Comparison of ENCODE assay signal across 8 cellular contexts in genomic region chr3:49903451-49904424, GRCh38. TPM values are rescaled to one million over a fixed set of nuclear protein-coding genes. Genes with fewer than 3 reads are reported as not detected.
A peak's percentile ranks its signal among the peaks of the same experiment; 100 is the strongest.
DNase-seq lines count a peak whose midpoint lies in the region; ATAC-seq and TF ChIP-seq lines count a peak whose summit lies in the region.

TSS of gene MST1R (minus strand) at chr3:49903873. CDS start at chr3:49903609, 264 bp downstream.

- H3K36me3 ChIP-seq in OCI-LY1 (ENCODE audit: insufficient read depth, low read length): no peaks in the 10 kb centered on the region
- peaks cover 0 to under 1% (median 0%) of the 10 kb centered on the region in 4 donors for H3K36me3 ChIP-seq in sigmoid colon

- in situ Hi-C loops in KBM-7 (cut with MboI; ENCODE audit: low pct_unique_long_range_greater_than_20kb, low sequenced_read_pairs): no loop called here

- no peaks in the 10 kb centered on the region for H3K9me2 ChIP-seq in OCI-LY1 (ENCODE audit: low read depth, low read length)

- H3K27me3 ChIP-seq in OCI-LY1 (ENCODE audit: insufficient read depth, low read length) (no peaks in the 10 kb centered on the region), sigmoid colon (no peaks in the 10 kb centered on the region)

- ATAC-seq in HG02571 (IDR thresholded peaks at IDR 0.05; ENCODE audit: unreplicated experiment): peak; percentile 65

- H3K4me1 ChIP-seq in OCI-LY1 (ENCODE audit: insufficient read depth, low read length, severe bottlenecking) (peaks cover 40% of the 10 kb centered on the region), sigmoid colon (peaks cover 0 to 44% (median 22%) of the 10 kb centered on the region in 4 donors)

- no peaks in the 10 kb centered on the region for H3F3A ChIP-seq in OCI-LY1 (ENCODE audit: insufficient read depth, low read length)

- WGBS in sigmoid colon, 2 donors: 14 to 31% methylated on average over 65 of the region's 65 CpGs

- TF ChIP-seq CTCF in OCI-LY1 (IDR thresholded peaks at IDR 0.05; ENCODE audit: low read length) (no peak), sigmoid colon (IDR thresholded peaks at IDR 0.05) (no peak)

- DNase-seq in DMS79 treated with DMSO at 0.1 percent for 48 hours (lab: John Stamatoyannopoulos, UW) (peak; percentile 79), cardiac septum (ENCODE audit: low spot score) (peak; percentile 89), sigmoid colon (peak; percentile 84), KBM-7 (no peak), SKM-1 (lab: John Stamatoyannopoulos, UW; ENCODE audit: unreplicated experiment) (no peak)
- peak; percentile 75 for DNase-seq in activated effector memory CD4-positive, alpha-beta T cell treated with Interleukin-2 at 50 U/mL for 16 hours

- peak in 1 of 2 donors; percentile 42 for TF ChIP-seq POLR2A in sigmoid colon (IDR thresholded peaks at IDR 0.05)

- H3K9me3 ChIP-seq in OCI-LY1 (ENCODE audit: low read length) (no peaks in the 10 kb centered on the region), sigmoid colon (no peaks in the 10 kb centered on the region)

- H3K79me2 ChIP-seq in OCI-LY1 (ENCODE audit: insufficient read depth, low read length): no peaks in the 10 kb centered on the region

- no peak within 1 kb of the TSS for H3K27ac ChIP-seq in OCI-LY1 (ENCODE audit: low read depth, low read length, poor library complexity, severe bottlenecking)
- peak within 1 kb of the TSS; percentile 22 to 64 (median 57) for H3K27ac ChIP-seq in sigmoid colon

- no peak for TF ChIP-seq EP300 in sigmoid colon (IDR thresholded peaks at IDR 0.05)

- no peak within 1 kb of the TSS for H2AFZ ChIP-seq in OCI-LY1 (ENCODE audit: low read length)

- H3K9ac ChIP-seq in OCI-LY1 (ENCODE audit: low read length): peak within 1 kb of the TSS; percentile 69

- H3K4me3 ChIP-seq in OCI-LY1 (ENCODE audit: low read depth, low read length, poor library complexity, severe bottlenecking) (peak within 1 kb of the TSS; percentile 63), sigmoid colon (peak within 1 kb of the TSS; percentile 18 to 46 (median 44))

- peak within 1 kb of the TSS; percentile 82 for H3K4me2 ChIP-seq in OCI-LY1 (ENCODE audit: low read length)

- no peaks in the 10 kb centered on the region for H4K20me1 ChIP-seq in OCI-LY1 (ENCODE audit: insufficient read depth, low read length)

- intact Hi-C loops in cardiac septum (cut with DNase I): loop anchor here (2.0 to 10.0 kb wide), 3 partner anchors 61 to 369 kb away; partner anchors contain the start of gene INKA1
- intact Hi-C loops in sigmoid colon (cut with DNase I): loop anchor here (5.0 kb wide), 1 partner anchor 201 kb away; no protein-coding TSS in a partner anchor

RNA-seq across cellular contexts. Expression of gene MST1R, which starts in this region (rescaled TPM):
- 1.2 TPM for total RNA-seq in cardiac septum
- 1 to 10 TPM; 1.2 to 4.2 (median 2.1) TPM for total RNA-seq in sigmoid colon
- polyA plus RNA-seq in sigmoid colon: 100 to 1,000 TPM in 1 of 3 donors, 10 to 100 TPM in 2; 15.7 to 106 (median 24.0) TPM

Comparison
In these comparisons a context has a peak if more than half of its experiments do, and no peak if none do; other contexts are left out.
1. DNase-seq: peak in DMS79 treated with DMSO at 0.1 percent for 48 hours (single experiment), activated effector memory CD4-positive, alpha-beta T cell treated with Interleukin-2 at 50 U/mL for 16 hours (single experiment), cardiac septum (single experiment) and sigmoid colon (single experiment); none in KBM-7 (single experiment) and SKM-1 (single experiment).